13 cellular contexts compared by ENCODE assay signal in the genomic region with DNA sequence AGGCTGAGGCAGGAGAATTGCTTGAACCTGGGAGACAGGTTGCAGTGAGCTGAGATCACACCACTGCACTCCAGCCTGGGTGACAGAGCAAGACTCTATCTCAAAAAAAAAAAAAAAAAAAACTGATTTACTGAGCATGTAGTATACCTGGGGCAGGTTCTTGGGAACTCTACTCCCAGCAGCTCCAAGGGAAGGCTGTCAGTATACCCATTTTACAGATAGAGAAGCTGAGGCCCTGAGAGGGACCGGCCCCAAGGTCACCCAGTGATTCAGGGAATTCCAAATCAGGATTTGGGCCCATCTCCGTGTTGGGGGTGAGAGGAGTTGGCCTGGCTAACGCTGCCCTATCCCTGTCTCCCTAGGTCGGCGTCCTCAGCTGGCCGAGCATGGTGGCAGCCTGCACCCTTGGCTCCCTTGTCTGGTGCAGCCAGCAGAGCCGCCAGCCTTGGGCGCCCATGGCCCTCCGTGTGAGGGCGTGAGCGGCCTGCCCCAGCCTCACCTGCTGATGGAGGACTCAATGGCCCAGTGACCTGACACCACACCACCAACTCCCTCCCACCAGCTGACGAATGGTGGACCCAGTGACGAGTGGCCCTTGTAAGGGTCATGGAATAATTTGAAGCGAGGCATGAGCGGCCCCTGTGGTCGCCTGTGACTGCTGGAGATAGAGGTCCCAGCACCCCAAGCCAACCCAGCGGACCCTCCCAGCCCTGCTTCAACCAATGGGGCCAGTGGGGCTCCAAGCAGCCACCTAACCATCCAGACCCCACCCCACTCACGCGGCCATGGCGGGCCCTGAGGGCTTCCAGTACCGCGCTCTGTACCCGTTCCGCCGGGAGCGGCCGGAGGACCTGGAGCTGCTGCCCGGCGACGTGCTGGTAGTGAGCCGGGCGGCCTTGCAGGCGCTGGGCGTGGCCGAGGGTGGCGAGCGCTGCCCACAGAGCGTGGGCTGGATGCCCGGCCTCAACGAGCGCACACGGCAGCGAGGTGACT. TPM values are rescaled to one million over a fixed set of nuclear protein-coding genes. Genes with fewer than 3 reads are reported as not detected.
DNase-seq lines count a peak whose midpoint lies in the region; ATAC-seq, FAIRE-seq and TF ChIP-seq lines count a peak whose summit lies in the region.
"Had no signal": no experiment of that assay in that cellular context is flagged by ENCODE, and none has a peak within 500 bp of the region (broad histone marks: within the 10 kb centered on the region; RNA-seq: fewer than 3 reads in every experiment).

No MANE protein-coding gene starts in this region.

- H3K4me3 ChIP-seq in adrenal gland = peak overlapping the region in 1 of 4 donors; percentile 30
- H3K4me3 ChIP-seq in HepG2 (replicated peaks in 1 of 3; ENCODE audit: insufficient read depth in 1 of 3, low read depth in 2 of 3, low read length in 3 of 3) = no peak overlapping the region
- H3K4me3 ChIP-seq in stomach = peak overlapping the region in 1 of 4 donors; percentile 1

- in situ Hi-C loops in HepG2 (cut with HindIII; ENCODE audit: extremely low pct_ligation_motif_present, low pct_unique_long_range_greater_than_20kb) = no loop called here

- H3K79me2 ChIP-seq in HepG2 (ENCODE audit: insufficient read depth, low read length) = peaks cover 18% of the 10 kb centered on the region

- H3K4me3 Mint-ChIP-seq in IgD-negative memory B cell = peak overlapping the region; percentile 3 to 86 (median 62)

- no peak overlapping the region for H3K9ac ChIP-seq in HepG2 (ENCODE audit: insufficient read depth, low read depth, low read length)

- no TSS peak for BruUV-seq in HepG2 (replicated peaks; lab: Mats Ljungman, UMichigan)

- TF ChIP-seq POLR2A in adrenal gland (IDR thresholded peaks at IDR 0.05) (peak; percentile 23 to 69), HepG2 (IDR thresholded peaks at IDR 0.05; ENCODE audit: insufficient read depth in 1 of 2, low read depth in 2 of 2, low read length in 2 of 2) (no peak), stomach (IDR thresholded peaks at IDR 0.05) (no peak)

- 0 out of 2 replicates have a peak, but pooled peaks cover 11% of the 10 kb centered on the region for H4K20me1 ChIP-seq in HepG2 (ENCODE audit: insufficient read depth, low read length)

- peaks cover 4 to 18% (median 7%) of the 10 kb centered on the region in 3 donors for H3K4me1 Mint-ChIP-seq in IgD-negative memory B cell

- H3K27ac Mint-ChIP-seq in IgD-negative memory B cell = peak overlapping the region in 1 of 3 donors; percentile 94

- FAIRE-seq in HepG2 (lab: Jason Lieb, UNC) = no peak

- TF ChIP-seq CTCF in adrenal gland (IDR thresholded peaks at IDR 0.05) = no peak
- no peak for TF ChIP-seq CTCF in HepG2 (CRISPR knock-in tag; IDR thresholded peaks at IDR 0.05)
- no peak for TF ChIP-seq CTCF in stomach (IDR thresholded peaks at IDR 0.05)

- no peak for TF ChIP-seq RAD21 in HepG2 (CRISPR knock-in tag; IDR thresholded peaks at IDR 0.05)

- intact Hi-C loops in adrenal gland (cut with DNase I) (no loop called here), HepG2 (cut with micrococcal nuclease; ENCODE audit: unreplicated experiment) (no loop called here), stomach (cut with DNase I; ENCODE audit: low total_unique reads) (no loop called here)

- H2AFZ ChIP-seq in HepG2 (ENCODE audit: low read length) = no peak overlapping the region

- H3K27me3 Mint-ChIP-seq in IgD-negative memory B cell = no peaks in the 10 kb centered on the region
- H3K27me3 Mint-ChIP-seq: stimulated activated memory B cell treated with anti-CD40 and anti-IgM and Interleukin-4, amounts not matched to agents 10 μg/mL and 1 μg/mL and 100 μg/mL, for 72 hours had no signal

- POLR2A ChIA-PET in HepG2 (lab: Yijun Ruan, JAX) = interaction anchor here (1.3 to 1.4 kb wide), 3 partner anchors 20 to 161 kb away, joined by 4 to 16 read pairs (median 8); no protein-coding TSS in a partner anchor

- H3K36me3 ChIP-seq in adrenal gland (replicated peaks in 1 of 2) = peaks cover 0 to 6% of the 10 kb centered on the region in 2 donors
- peaks cover 8 to 18% of the 10 kb centered on the region in 2 experiments; a peak in 4 of 5 replicates for H3K36me3 ChIP-seq in HepG2 (replicated peaks in 1 of 2; ENCODE audit: control insufficient read depth in 1 of 2, insufficient read depth in 2 of 2, low read length in 2 of 2)
- peaks cover 0 to 14% (median 4%) of the 10 kb centered on the region in 4 donors for H3K36me3 ChIP-seq in stomach

- H3K27me3 ChIP-seq in adrenal gland = no peaks in the 10 kb centered on the region
- H3K27me3 ChIP-seq in HepG2 (ENCODE audit: control insufficient read depth in 1 of 2, insufficient read depth in 2 of 2, low read length in 2 of 2) = no peaks in the 10 kb centered on the region; a peak in 1 of 5 replicates
- H3K27me3 ChIP-seq in stomach = no peaks in the 10 kb centered on the region

- H3K9me3 ChIP-seq in adrenal gland (replicated peaks in 1 of 3) (no peaks in the 10 kb centered on the region), HepG2 (ENCODE audit: low read length) (no peaks in the 10 kb centered on the region), stomach (no peaks in the 10 kb centered on the region)

- 17 to 60% (median 48%) methylated on average over 1 to 43 of the region's 43 CpGs for WGBS in adrenal gland, 4 donors
- 97% methylated on average over 25 of the region's 43 CpGs for WGBS in HepG2 (ENCODE audit: low lambda C conversion rate)
- WGBS in stomach, 5 donors = 45 to 74% (median 56%) methylated on average over 14 to 43 of the region's 43 CpGs

- H3K9me3 Mint-ChIP-seq in IgD-negative memory B cell = no peaks in the 10 kb centered on the region
- H3K9me3 Mint-ChIP-seq: stimulated activated memory B cell treated with anti-CD40 and anti-IgM and Interleukin-4, amounts not matched to agents 10 μg/mL and 1 μg/mL and 100 μg/mL, for 72 hours had no signal

- H3K4me1 ChIP-seq in adrenal gland (replicated peaks in 1 of 2) (peaks cover 35 to 60% of the 10 kb centered on the region in 2 donors), HepG2 (ENCODE audit: insufficient read depth, low read length) (peaks cover 50% of the 10 kb centered on the region), stomach (peaks cover 49 to 70% (median 65%) of the 10 kb centered on the region in 4 donors)

- ATAC-seq in HepG2 (no peak), GM19397 (IDR thresholded peaks at IDR 0.05; ENCODE audit: unreplicated experiment) (no peak)
- ATAC-seq: activated CD8-positive, alpha-beta T cell treated with anti-CD3 and anti-CD28 coated beads, Interleukin-2, amount 10 ng/mL, durations not matched to agents 7 days and 5 days; stimulated activated memory B cell treated with anti-CD40 and anti-IgM and Interleukin-4, amounts not matched to agents 10 μg/mL and 1 μg/mL and 100 μg/mL, for 72 hours had no signal

- peak overlapping the region; percentile 69 to 94 (median 87) for H3K27ac ChIP-seq in adrenal gland
- no peak overlapping the region for H3K27ac ChIP-seq in HepG2 (ENCODE audit: extremely low read length, insufficient read depth, low read length)
- H3K27ac ChIP-seq in stomach = peak overlapping the region; percentile 72 to 96 (median 81)

- H3K4me2 ChIP-seq in HepG2 (ENCODE audit: low read depth, low read length) = no peak overlapping the region

- no peaks in the 10 kb centered on the region for H3K36me3 Mint-ChIP-seq in IgD-negative memory B cell

- CTCF ChIA-PET in HepG2 (lab: Yijun Ruan, JAX; ENCODE audit: low intra/inter-chr PET ratio, low total read pairs) = no interaction called here

- TF ChIP-seq EP300 in HepG2 (IDR thresholded peaks at IDR 0.05; ENCODE audit: low read depth in 2 of 2, low read length in 2 of 2) (no peak), HepG2 (CRISPR knock-in tag; IDR thresholded peaks at IDR 0.05; ENCODE audit: borderline replicate concordance) (no peak), stomach (IDR thresholded peaks at IDR 0.05) (no peak)

- peak; percentile 76 to 86 (median 79) for DNase-seq in adrenal gland
- DNase-seq in HepG2 (ENCODE audit: low spot score) = no peak
- DNase-seq in stomach = peak; percentile 85
- DNase-seq in DMS153 treated with DMSO at 0.1 percent for 48 hours (lab: John Stamatoyannopoulos, UW; ENCODE audit: unreplicated experiment) = no peak
- DNase-seq in GM19240 (ENCODE audit: insufficient read length, low spot score) = no peak
- DNase-seq in superior temporal gyrus (ENCODE audit: extremely low spot score) = no peak
- DNase-seq: activated CD8-positive, alpha-beta T cell treated with anti-CD3 and anti-CD28 coated beads, Interleukin-2, amount 10 ng/mL, durations not matched to agents 7 days and 5 days; GDM1; NCI-H1694 treated with DMSO at 0.1 percent for 48 hours; NCI-H526 treated with DMSO at 0.1 percent for 48 hours had no signal

RNA-seq across cellular contexts. Expression of gene PIK3R2, which starts 2.4 kb away (rescaled TPM):
- polyA plus RNA-seq in IgD-negative memory B cell = 2.1 TPM
- total RNA-seq in adrenal gland = 100 to 1,000 TPM in 3 of 8 donors, 10 to 100 TPM in 5; 32.9 to 124 (median 80.4) TPM
- 10 to 100 TPM in 2 of 3 donors, 1 to 10 TPM in 1; 6.7 to 21.0 (median 10.8) TPM for polyA plus RNA-seq in adrenal gland
- 15.8 and 25.3 TPM in 2 replicates for total RNA-seq in HepG2 (2016; rRNA removed; fragmentation: Illumina TruSeq; extraction: Trizol)
- 13.7 and 16.1 TPM in 2 replicates for total RNA-seq in HepG2 (2016; cell fraction: cytosol; rRNA removed; fragmentation: Illumina TruSeq; extraction: Trizol; ENCODE audit: low read depth)
- 12.5 and 18.3 TPM in 2 replicates for total RNA-seq in HepG2 (2016; cell fraction: insoluble cytoplasmic fraction; rRNA removed; fragmentation: Illumina TruSeq; extraction: Trizol)
- total RNA-seq in HepG2 (2016; cell fraction: membrane; rRNA removed; fragmentation: Illumina TruSeq; extraction: Trizol) = 33.3 and 40.2 TPM in 2 replicates
- total RNA-seq in HepG2 (2016; cell fraction: nucleus; rRNA removed; fragmentation: Illumina TruSeq; extraction: Trizol) = 14.5 and 18.4 TPM in 2 replicates
- polyA plus RNA-seq in HepG2 (2011; rRNA removed) = 18.6 and 27.2 TPM in 2 replicates
- polyA plus RNA-seq in HepG2 (2011; cell fraction: cytosol; rRNA removed) = 17.0 and 21.2 TPM in 2 replicates
- 35.7 and 42.1 TPM in 2 replicates for polyA plus RNA-seq in HepG2 (2011; cell fraction: nucleus; rRNA removed)
- 39.2 and 39.3 TPM in 2 replicates for polyA plus RNA-seq in HepG2 (2012)
- polyA plus RNA-seq in HepG2 (2016; cell fraction: cytosol; fragmentation: Illumina TruSeq; extraction: Trizol; ENCODE audit: low read depth) = 8.4 and 11.9 TPM in 2 replicates
- 30.5 and 42.6 TPM in 2 replicates for polyA plus RNA-seq in HepG2 (2016; cell fraction: insoluble cytoplasmic fraction; fragmentation: Illumina TruSeq; extraction: Trizol; ENCODE audit: low read depth)
- 46.8 and 48.0 TPM in 2 replicates for polyA plus RNA-seq in HepG2 (2016; cell fraction: membrane; fragmentation: Illumina TruSeq; extraction: Trizol; ENCODE audit: low read depth)
- polyA plus RNA-seq in HepG2 (2016; cell fraction: nucleus; fragmentation: Illumina TruSeq; extraction: Trizol; ENCODE audit: insufficient read depth, low read depth) = 60.8 and 65.6 TPM in 2 replicates
- 18.1 and 22.4 TPM in 2 replicates for polyA minus RNA-seq in HepG2 (2011; rRNA and poly(A)+ RNA removed; ENCODE audit: low replicate concordance)
- 12.0 and 21.3 TPM in 2 replicates for polyA minus RNA-seq in HepG2 (2011; cell fraction: cytosol; rRNA and poly(A)+ RNA removed)
- 12.7 and 19.6 TPM in 2 replicates for polyA minus RNA-seq in HepG2 (2011; cell fraction: nucleus; rRNA and poly(A)+ RNA removed)
- total RNA-seq in stomach = 100 to 1,000 TPM in 1 of 5 donors, 10 to 100 TPM in 3, 1 to 10 TPM in 1; 6.6 to 490 (median 22.2) TPM
- 1 to 10 TPM; 2.0 to 5.5 (median 2.6) TPM for polyA plus RNA-seq in stomach

RNA-seq across cellular contexts. Expression of gene IFI30, which starts 18.2 kb away (rescaled TPM):
- 473 TPM for polyA plus RNA-seq in IgD-negative memory B cell
- total RNA-seq in adrenal gland = 100 to 1,000 TPM; 103 to 372 (median 185) TPM
- 100 to 1,000 TPM in 2 of 3 donors, 10 to 100 TPM in 1; 99.2 to 268 (median 158) TPM for polyA plus RNA-seq in adrenal gland
- total RNA-seq in HepG2 (2016; rRNA removed; fragmentation: Illumina TruSeq; extraction: Trizol) = 41.2 and 79.4 TPM in 2 replicates
- total RNA-seq in HepG2 (2016; cell fraction: cytosol; rRNA removed; fragmentation: Illumina TruSeq; extraction: Trizol; ENCODE audit: low read depth) = 49.8 and 56.5 TPM in 2 replicates
- 39.1 and 76.9 TPM in 2 replicates for total RNA-seq in HepG2 (2016; cell fraction: insoluble cytoplasmic fraction; rRNA removed; fragmentation: Illumina TruSeq; extraction: Trizol)
- 32.9 and 35.3 TPM in 2 replicates for total RNA-seq in HepG2 (2016; cell fraction: membrane; rRNA removed; fragmentation: Illumina TruSeq; extraction: Trizol)
- 62.2 and 72.4 TPM in 2 replicates for total RNA-seq in HepG2 (2016; cell fraction: nucleus; rRNA removed; fragmentation: Illumina TruSeq; extraction: Trizol)
- 24.7 and 25.0 TPM in 2 replicates for polyA plus RNA-seq in HepG2 (2011; rRNA removed)
- 33.2 and 51.0 TPM in 2 replicates for polyA plus RNA-seq in HepG2 (2011; cell fraction: cytosol; rRNA removed)
- polyA plus RNA-seq in HepG2 (2011; cell fraction: nucleus; rRNA removed) = 13.2 and 16.2 TPM in 2 replicates
- polyA plus RNA-seq in HepG2 (2012) = 13.8 and 14.8 TPM in 2 replicates
- 68.0 and 80.0 TPM in 2 replicates for polyA plus RNA-seq in HepG2 (2016; cell fraction: cytosol; fragmentation: Illumina TruSeq; extraction: Trizol; ENCODE audit: low read depth)
- 46.2 and 52.2 TPM in 2 replicates for polyA plus RNA-seq in HepG2 (2016; cell fraction: insoluble cytoplasmic fraction; fragmentation: Illumina TruSeq; extraction: Trizol; ENCODE audit: low read depth)
- polyA plus RNA-seq in HepG2 (2016; cell fraction: membrane; fragmentation: Illumina TruSeq; extraction: Trizol; ENCODE audit: low read depth) = 28.9 and 31.1 TPM in 2 replicates
- 133 TPM in 2 replicates for polyA plus RNA-seq in HepG2 (2016; cell fraction: nucleus; fragmentation: Illumina TruSeq; extraction: Trizol; ENCODE audit: insufficient read depth, low read depth)
- 49.7 and 255 TPM in 2 replicates for polyA minus RNA-seq in HepG2 (2011; rRNA and poly(A)+ RNA removed; ENCODE audit: low replicate concordance)
- 11.2 and 23.9 TPM in 2 replicates for polyA minus RNA-seq in HepG2 (2011; cell fraction: cytosol; rRNA and poly(A)+ RNA removed)
- polyA minus RNA-seq in HepG2 (2011; cell fraction: nucleus; rRNA and poly(A)+ RNA removed) = 3.7 and 4.4 TPM in 2 replicates
- 100 to 1,000 TPM in 1 of 5 donors, 10 to 100 TPM in 3, not detected in 1; 37.3 to 199 (median 43.9) TPM for total RNA-seq in stomach
- 100 to 1,000 TPM in 1 of 3 donors, 10 to 100 TPM in 2; 53.2 to 103 (median 82.9) TPM for polyA plus RNA-seq in stomach

RNA-seq across cellular contexts. Expression of gene MPV17L2, which starts 37.6 kb away (rescaled TPM):
- polyA plus RNA-seq in IgD-negative memory B cell = 16.6 TPM
- total RNA-seq in adrenal gland = 10 to 100 TPM; 10.3 to 47.4 (median 24.0) TPM
- 10 to 100 TPM; 21.1 to 41.4 (median 40.8) TPM for polyA plus RNA-seq in adrenal gland
- total RNA-seq in HepG2 (2016; rRNA removed; fragmentation: Illumina TruSeq; extraction: Trizol) = 13.0 and 16.7 TPM in 2 replicates
- 5.8 and 6.2 TPM in 2 replicates for total RNA-seq in HepG2 (2016; cell fraction: cytosol; rRNA removed; fragmentation: Illumina TruSeq; extraction: Trizol; ENCODE audit: low read depth)
- total RNA-seq in HepG2 (2016; cell fraction: insoluble cytoplasmic fraction; rRNA removed; fragmentation: Illumina TruSeq; extraction: Trizol) = 13.4 and 17.8 TPM in 2 replicates
- 8.3 and 11.1 TPM in 2 replicates for total RNA-seq in HepG2 (2016; cell fraction: membrane; rRNA removed; fragmentation: Illumina TruSeq; extraction: Trizol)
- 9.2 and 11.2 TPM in 2 replicates for total RNA-seq in HepG2 (2016; cell fraction: nucleus; rRNA removed; fragmentation: Illumina TruSeq; extraction: Trizol)
- 12.4 and 13.6 TPM in 2 replicates for polyA plus RNA-seq in HepG2 (2011; rRNA removed)
- 8.7 and 13.2 TPM in 2 replicates for polyA plus RNA-seq in HepG2 (2011; cell fraction: cytosol; rRNA removed)
- 5.8 and 6.4 TPM in 2 replicates for polyA plus RNA-seq in HepG2 (2011; cell fraction: nucleus; rRNA removed)
- 6.0 and 9.4 TPM in 2 replicates for polyA plus RNA-seq in HepG2 (2012)
- 7.8 and 8.4 TPM in 2 replicates for polyA plus RNA-seq in HepG2 (2016; cell fraction: cytosol; fragmentation: Illumina TruSeq; extraction: Trizol; ENCODE audit: low read depth)
- 21.7 TPM in 2 replicates for polyA plus RNA-seq in HepG2 (2016; cell fraction: insoluble cytoplasmic fraction; fragmentation: Illumina TruSeq; extraction: Trizol; ENCODE audit: low read depth)
- 9.2 and 11.9 TPM in 2 replicates for polyA plus RNA-seq in HepG2 (2016; cell fraction: membrane; fragmentation: Illumina TruSeq; extraction: Trizol; ENCODE audit: low read depth)
- 27.8 and 29.4 TPM in 2 replicates for polyA plus RNA-seq in HepG2 (2016; cell fraction: nucleus; fragmentation: Illumina TruSeq; extraction: Trizol; ENCODE audit: insufficient read depth, low read depth)
- 22.3 and 69.9 TPM in 2 replicates for polyA minus RNA-seq in HepG2 (2011; rRNA and poly(A)+ RNA removed; ENCODE audit: low replicate concordance)
- polyA minus RNA-seq in HepG2 (2011; cell fraction: cytosol; rRNA and poly(A)+ RNA removed) = 3.4 and 4.1 TPM in 2 replicates
- 2.5 and 3.7 TPM in 2 replicates for polyA minus RNA-seq in HepG2 (2011; cell fraction: nucleus; rRNA and poly(A)+ RNA removed)
- 100 to 1,000 TPM in 1 of 5 donors, 10 to 100 TPM in 2, 1 to 10 TPM in 2; 5.9 to 200 (median 13.0) TPM for total RNA-seq in stomach
- polyA plus RNA-seq in stomach = 10 to 100 TPM; 11.6 to 15.4 (median 13.3) TPM

RNA-seq across cellular contexts. Expression of gene RAB3A, which starts 48.5 kb away (rescaled TPM):
- polyA plus RNA-seq in IgD-negative memory B cell = 1.5 TPM
- 10 to 100 TPM in 3 of 8 donors, 1 to 10 TPM in 5; 2.3 to 32.3 (median 6.9) TPM for total RNA-seq in adrenal gland
- 10 to 100 TPM in 1 of 3 donors, 1 to 10 TPM in 2; 4.0 to 16.6 (median 5.8) TPM for polyA plus RNA-seq in adrenal gland
- 0.53 and 0.58 TPM in 2 replicates for total RNA-seq in HepG2 (2016; rRNA removed; fragmentation: Illumina TruSeq; extraction: Trizol)
- total RNA-seq in HepG2 (2016; cell fraction: cytosol; rRNA removed; fragmentation: Illumina TruSeq; extraction: Trizol; ENCODE audit: low read depth) = 1.5 and 2.4 TPM in 2 replicates
- 0.61 and 1.2 TPM in 2 replicates for total RNA-seq in HepG2 (2016; cell fraction: insoluble cytoplasmic fraction; rRNA removed; fragmentation: Illumina TruSeq; extraction: Trizol)
- total RNA-seq in HepG2 (2016; cell fraction: membrane; rRNA removed; fragmentation: Illumina TruSeq; extraction: Trizol) = 1.4 and 1.8 TPM in 2 replicates
- 1.0 and 1.4 TPM in 2 replicates for total RNA-seq in HepG2 (2016; cell fraction: nucleus; rRNA removed; fragmentation: Illumina TruSeq; extraction: Trizol)
- 0.95 and 0.98 TPM in 2 replicates for polyA plus RNA-seq in HepG2 (2011; rRNA removed)
- polyA plus RNA-seq in HepG2 (2011; cell fraction: cytosol; rRNA removed) = 1.4 TPM in 2 replicates
- 2.7 and 3.2 TPM in 2 replicates for polyA plus RNA-seq in HepG2 (2011; cell fraction: nucleus; rRNA removed)
- 1.8 and 2.1 TPM in 2 replicates for polyA plus RNA-seq in HepG2 (2012)
- 0.90 and 0.94 TPM in 2 replicates for polyA plus RNA-seq in HepG2 (2016; cell fraction: cytosol; fragmentation: Illumina TruSeq; extraction: Trizol; ENCODE audit: low read depth)
- 1.1 and 2.1 TPM in 2 replicates for polyA plus RNA-seq in HepG2 (2016; cell fraction: insoluble cytoplasmic fraction; fragmentation: Illumina TruSeq; extraction: Trizol; ENCODE audit: low read depth)
- polyA plus RNA-seq in HepG2 (2016; cell fraction: membrane; fragmentation: Illumina TruSeq; extraction: Trizol; ENCODE audit: low read depth) = 1.1 TPM in 2 replicates
- polyA plus RNA-seq in HepG2 (2016; cell fraction: nucleus; fragmentation: Illumina TruSeq; extraction: Trizol; ENCODE audit: insufficient read depth, low read depth) = 2.0 and 3.3 TPM in 2 replicates
- 4.2 and 9.4 TPM in 2 replicates for polyA minus RNA-seq in HepG2 (2011; rRNA and poly(A)+ RNA removed; ENCODE audit: low replicate concordance)
- 3.9 and 4.1 TPM in 2 replicates for polyA minus RNA-seq in HepG2 (2011; cell fraction: cytosol; rRNA and poly(A)+ RNA removed)
- 0.64 and 1.2 TPM in 2 replicates for polyA minus RNA-seq in HepG2 (2011; cell fraction: nucleus; rRNA and poly(A)+ RNA removed)
- total RNA-seq in stomach = 1 to 10 TPM in 3 of 5 donors, under 1 TPM in 1, not detected in 1; 0.87 to 2.2 (median 1.7) TPM
- 1 to 10 TPM; 1.4 to 2.2 (median 2.0) TPM for polyA plus RNA-seq in stomach

RNA-seq across cellular contexts. Expression of gene MAST3, which starts 57.8 kb away (rescaled TPM):
- polyA plus RNA-seq in IgD-negative memory B cell = 20.3 TPM
- 10 to 100 TPM in 6 of 8 donors, 1 to 10 TPM in 2; 6.0 to 18.6 (median 12.5) TPM for total RNA-seq in adrenal gland
- polyA plus RNA-seq in adrenal gland = 10 to 100 TPM in 1 of 3 donors, 1 to 10 TPM in 2; 1.8 to 19.1 (median 7.1) TPM
- 4.1 and 4.5 TPM in 2 replicates for total RNA-seq in HepG2 (2016; rRNA removed; fragmentation: Illumina TruSeq; extraction: Trizol)
- 1.9 and 2.8 TPM in 2 replicates for total RNA-seq in HepG2 (2016; cell fraction: cytosol; rRNA removed; fragmentation: Illumina TruSeq; extraction: Trizol; ENCODE audit: low read depth)
- total RNA-seq in HepG2 (2016; cell fraction: insoluble cytoplasmic fraction; rRNA removed; fragmentation: Illumina TruSeq; extraction: Trizol) = 3.6 and 4.1 TPM in 2 replicates
- 4.4 and 5.1 TPM in 2 replicates for total RNA-seq in HepG2 (2016; cell fraction: membrane; rRNA removed; fragmentation: Illumina TruSeq; extraction: Trizol)
- total RNA-seq in HepG2 (2016; cell fraction: nucleus; rRNA removed; fragmentation: Illumina TruSeq; extraction: Trizol) = 5.3 and 7.5 TPM in 2 replicates
- 4.6 and 6.0 TPM in 2 replicates for polyA plus RNA-seq in HepG2 (2011; rRNA removed)
- 2.0 and 2.4 TPM in 2 replicates for polyA plus RNA-seq in HepG2 (2011; cell fraction: cytosol; rRNA removed)
- 18.7 and 20.6 TPM in 2 replicates for polyA plus RNA-seq in HepG2 (2011; cell fraction: nucleus; rRNA removed)
- 5.2 and 6.4 TPM in 2 replicates for polyA plus RNA-seq in HepG2 (2012)
- 1.0 and 1.1 TPM in 2 replicates for polyA plus RNA-seq in HepG2 (2016; cell fraction: cytosol; fragmentation: Illumina TruSeq; extraction: Trizol; ENCODE audit: low read depth)
- polyA plus RNA-seq in HepG2 (2016; cell fraction: insoluble cytoplasmic fraction; fragmentation: Illumina TruSeq; extraction: Trizol; ENCODE audit: low read depth) = 4.1 and 5.8 TPM in 2 replicates
- 2.0 and 2.2 TPM in 2 replicates for polyA plus RNA-seq in HepG2 (2016; cell fraction: membrane; fragmentation: Illumina TruSeq; extraction: Trizol; ENCODE audit: low read depth)
- polyA plus RNA-seq in HepG2 (2016; cell fraction: nucleus; fragmentation: Illumina TruSeq; extraction: Trizol; ENCODE audit: insufficient read depth, low read depth) = 22.7 and 26.8 TPM in 2 replicates
- polyA minus RNA-seq in HepG2 (2011; rRNA and poly(A)+ RNA removed; ENCODE audit: low replicate concordance) = 3.2 and 9.3 TPM in 2 replicates
- 6.7 and 7.6 TPM in 2 replicates for polyA minus RNA-seq in HepG2 (2011; cell fraction: cytosol; rRNA and poly(A)+ RNA removed)
- 7.3 and 8.5 TPM in 2 replicates for polyA minus RNA-seq in HepG2 (2011; cell fraction: nucleus; rRNA and poly(A)+ RNA removed)
- total RNA-seq in stomach = 10 to 100 TPM in 3 of 5 donors, 1 to 10 TPM in 2; 1.7 to 29.0 (median 10.7) TPM
- polyA plus RNA-seq in stomach = 1 to 10 TPM; 1.8 to 4.0 (median 1.9) TPM

Comparison
In these comparisons a context has a peak if more than half of its experiments do, and no peak if none do; other contexts are left out.
1. DNase-seq: peak in adrenal gland (7 of 7) and stomach (single experiment); none in HepG2 (single experiment), DMS153 treated with DMSO at 0.1 percent for 48 hours (single experiment), GM19240 (single experiment) and superior temporal gyrus (single experiment).
2. POLR2A ChIP-seq: peak in adrenal gland (2 of 2); none in HepG2 (0 of 2) and stomach (0 of 4).